Comparison of ENCODE assay signal across 1 cellular context in the genomic region with DNA sequence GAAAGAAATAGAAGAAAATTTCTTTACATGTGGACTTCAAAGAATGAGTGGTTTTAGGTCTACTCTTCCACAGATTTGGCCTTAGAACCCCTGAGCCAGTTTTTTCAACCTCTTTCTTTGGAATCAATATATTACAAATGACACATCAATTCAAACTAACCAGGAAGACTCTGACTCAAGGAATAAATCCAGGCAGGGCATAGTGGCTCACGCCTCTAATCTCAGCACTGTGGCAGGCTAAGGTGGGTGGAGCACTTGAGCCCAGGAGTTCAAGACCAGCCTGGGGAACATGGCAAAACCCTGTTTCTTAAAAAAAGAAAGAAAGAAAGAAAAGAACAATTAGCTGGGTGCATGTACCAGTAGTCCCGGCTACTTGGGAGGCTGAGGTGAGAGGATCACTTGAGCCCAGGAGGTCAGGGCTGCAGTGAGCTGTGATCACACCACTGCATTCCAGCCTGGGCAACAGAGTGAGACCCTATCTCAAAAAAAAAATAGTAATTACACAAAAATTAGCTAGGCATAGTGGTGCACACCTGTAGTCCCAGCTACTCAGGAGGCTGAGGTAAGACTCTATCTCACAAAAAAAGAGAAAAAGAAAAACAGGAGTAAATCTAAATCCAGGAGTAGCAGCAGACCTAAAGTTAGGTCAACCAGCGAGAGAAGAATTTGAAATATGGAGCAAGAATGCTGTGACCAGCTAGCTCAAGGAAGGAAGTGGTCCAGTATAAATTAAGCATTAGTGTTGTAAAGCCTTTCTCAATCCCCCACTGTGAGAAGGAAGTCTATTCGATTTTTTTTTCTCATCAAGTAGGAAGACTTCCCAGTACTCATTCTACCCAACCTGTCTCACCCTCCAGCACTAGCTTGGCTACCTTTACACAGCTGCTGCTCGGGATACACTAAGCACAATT.
TF ChIP-seq lines count a peak whose summit lies in the region.

No MANE protein-coding gene starts in this region.

TF ChIP-seq in HepG2, 621 proteins besides CTCF, POLR2A, EP300 and RAD21:
- TF ChIP-seq GLI4 (CRISPR knock-in tag; IDR thresholded peaks at IDR 0.05; ENCODE audit: borderline replicate concordance) (no peak), ZIK1 (CRISPR knock-in tag; IDR thresholded peaks at IDR 0.05; ENCODE audit: borderline replicate concordance, low read depth) (no peak), HDAC1 (CRISPR knock-in tag; IDR thresholded peaks at IDR 0.05) (0 out of 2 replicates have a peak, but pooled peaks have one; percentile 30), ZMYM3 (CRISPR knock-in tag; IDR thresholded peaks at IDR 0.05) (peak; percentile 75), ZNF121 (CRISPR knock-in tag; IDR thresholded peaks at IDR 0.05) (peak; percentile 96), KDM1A (CRISPR knock-in tag; IDR thresholded peaks at IDR 0.05) (0 out of 2 replicates have a peak, but pooled peaks have one; percentile 46), PRMT3 (CRISPR knock-in tag; IDR thresholded peaks at IDR 0.05; ENCODE audit: borderline replicate concordance, low read depth) (no peak), ZNF724P (CRISPR knock-in tag; IDR thresholded peaks at IDR 0.05; ENCODE audit: borderline replicate concordance) (no peak), ZNF580 (CRISPR knock-in tag; IDR thresholded peaks at IDR 0.05; ENCODE audit: borderline replicate concordance, low read depth) (no peak), SNAPC2 (CRISPR knock-in tag; IDR thresholded peaks at IDR 0.05) (0 out of 2 replicates have a peak, but pooled peaks have one; percentile 18)
- TF ChIP-seq, protein P1, sequence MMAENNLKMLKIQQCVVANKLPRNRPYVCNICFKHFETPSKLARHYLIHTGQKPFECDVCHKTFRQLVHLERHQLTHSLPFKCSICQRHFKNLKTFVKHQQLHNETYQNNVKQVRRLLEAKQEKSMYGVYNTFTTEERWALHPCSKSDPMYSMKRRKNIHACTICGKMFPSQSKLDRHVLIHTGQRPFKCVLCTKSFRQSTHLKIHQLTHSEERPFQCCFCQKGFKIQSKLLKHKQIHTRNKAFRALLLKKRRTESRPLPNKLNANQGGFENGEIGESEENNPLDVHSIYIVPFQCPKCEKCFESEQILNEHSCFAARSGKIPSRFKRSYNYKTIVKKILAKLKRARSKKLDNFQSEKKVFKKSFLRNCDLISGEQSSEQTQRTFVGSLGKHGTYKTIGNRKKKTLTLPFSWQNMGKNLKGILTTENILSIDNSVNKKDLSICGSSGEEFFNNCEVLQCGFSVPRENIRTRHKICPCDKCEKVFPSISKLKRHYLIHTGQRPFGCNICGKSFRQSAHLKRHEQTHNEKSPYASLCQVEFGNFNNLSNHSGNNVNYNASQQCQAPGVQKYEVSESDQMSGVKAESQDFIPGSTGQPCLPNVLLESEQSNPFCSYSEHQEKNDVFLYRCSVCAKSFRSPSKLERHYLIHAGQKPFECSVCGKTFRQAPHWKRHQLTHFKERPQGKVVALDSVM (CRISPR knock-in tag; IDR thresholded peaks at IDR 0.05), result peak; percentile 93
- TF ChIP-seq, protein P2, sequence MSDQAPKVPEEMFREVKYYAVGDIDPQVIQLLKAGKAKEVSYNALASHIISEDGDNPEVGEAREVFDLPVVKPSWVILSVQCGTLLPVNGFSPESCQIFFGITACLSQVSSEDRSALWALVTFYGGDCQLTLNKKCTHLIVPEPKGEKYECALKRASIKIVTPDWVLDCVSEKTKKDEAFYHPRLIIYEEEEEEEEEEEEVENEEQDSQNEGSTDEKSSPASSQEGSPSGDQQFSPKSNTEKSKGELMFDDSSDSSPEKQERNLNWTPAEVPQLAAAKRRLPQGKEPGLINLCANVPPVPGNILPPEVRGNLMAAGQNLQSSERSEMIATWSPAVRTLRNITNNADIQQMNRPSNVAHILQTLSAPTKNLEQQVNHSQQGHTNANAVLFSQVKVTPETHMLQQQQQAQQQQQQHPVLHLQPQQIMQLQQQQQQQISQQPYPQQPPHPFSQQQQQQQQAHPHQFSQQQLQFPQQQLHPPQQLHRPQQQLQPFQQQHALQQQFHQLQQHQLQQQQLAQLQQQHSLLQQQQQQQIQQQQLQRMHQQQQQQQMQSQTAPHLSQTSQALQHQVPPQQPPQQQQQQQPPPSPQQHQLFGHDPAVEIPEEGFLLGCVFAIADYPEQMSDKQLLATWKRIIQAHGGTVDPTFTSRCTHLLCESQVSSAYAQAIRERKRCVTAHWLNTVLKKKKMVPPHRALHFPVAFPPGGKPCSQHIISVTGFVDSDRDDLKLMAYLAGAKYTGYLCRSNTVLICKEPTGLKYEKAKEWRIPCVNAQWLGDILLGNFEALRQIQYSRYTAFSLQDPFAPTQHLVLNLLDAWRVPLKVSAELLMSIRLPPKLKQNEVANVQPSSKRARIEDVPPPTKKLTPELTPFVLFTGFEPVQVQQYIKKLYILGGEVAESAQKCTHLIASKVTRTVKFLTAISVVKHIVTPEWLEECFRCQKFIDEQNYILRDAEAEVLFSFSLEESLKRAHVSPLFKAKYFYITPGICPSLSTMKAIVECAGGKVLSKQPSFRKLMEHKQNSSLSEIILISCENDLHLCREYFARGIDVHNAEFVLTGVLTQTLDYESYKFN (CRISPR knock-in tag; conservative IDR thresholded peaks at IDR 0.05), result no peak
